21 cellular contexts compared by ENCODE assay signal in genomic region chr12:118520428-118520827, GRCh38.
"Had no signal": no experiment of that assay in that cellular context is flagged by ENCODE, and none has a peak within 500 bp of the region (broad histone marks: within the 10 kb centered on the region; RNA-seq: fewer than 3 reads in every experiment).

No MANE protein-coding gene starts in this region.

- ATAC-seq: activated CD4-positive, alpha-beta T cell treated with anti-CD3 and anti-CD28 coated beads for 36 hours; gastrocnemius medialis; left lobe of liver; mucosa of descending colon; natural killer cell treated with Interleukin-12 subunit alpha and Interleukin-12 subunit beta and Interleukin-15 and Interleukin-18, amount 100 ng/mL, for 72 hours; upper lobe of right lung had no signal

- DNase-seq: activated CD4-positive, alpha-beta T cell treated with anti-CD3 and anti-CD28 coated beads for 36 hours; activated CD4-positive, CD25-positive, alpha-beta regulatory T cell; activated effector memory CD4-positive, alpha-beta T cell treated with anti-CD3 and anti-CD28 coated beads, Interleukin-2, amount 50 U/mL, for 16 hours; activated naive CD4-positive, alpha-beta T cell treated with anti-CD3 and anti-CD28 coated beads, Interleukin-2, amount 10 ng/mL, durations not matched to agents 7 days and 5 days; activated naive CD8-positive, alpha-beta T cell treated with anti-CD3 and anti-CD28 coated beads, Interleukin-2, amount 10 ng/mL, durations not matched to agents 7 days and 5 days; amniotic stem cell; effector CD4-positive, alpha-beta T cell; gastrocnemius medialis; glutamatergic neuron; hippocampal formation; mucosa of descending colon; posterior cingulate gyrus; retina; stimulated activated naive CD4-positive, alpha-beta T cell; T-helper 1 cell; tibial artery; upper lobe of right lung had no signal

- H3K4me3 ChIP-seq: gastrocnemius medialis, lung, mucosa of descending colon, suprapubic skin, tibial artery, upper lobe of right lung had no signal

- H3K27ac ChIP-seq: gastrocnemius medialis, suprapubic skin, tibial artery, upper lobe of right lung had no signal

- H3K4me1 ChIP-seq: gastrocnemius medialis, suprapubic skin, tibial artery, upper lobe of right lung had no signal

- H3K36me3 ChIP-seq: gastrocnemius medialis, suprapubic skin, tibial artery, upper lobe of right lung had no signal

- H3K27me3 ChIP-seq: gastrocnemius medialis, suprapubic skin, tibial artery, upper lobe of right lung had no signal

- H3K9me3 ChIP-seq: gastrocnemius medialis, mucosa of descending colon, suprapubic skin, tibial artery, upper lobe of right lung had no signal
